In genomic region chr14:45787167-45787566, GRCh38 we compare ENCODE assay signal across 17 cellular contexts.
DNase-seq lines count a peak whose midpoint lies in the region; ATAC-seq, FAIRE-seq and TF ChIP-seq lines count a peak whose summit lies in the region.
"Had no signal": no experiment of that assay in that cellular context is flagged by ENCODE, and none has a peak within 500 bp of the region (broad histone marks: within the 10 kb centered on the region; RNA-seq: fewer than 3 reads in every experiment).

No MANE protein-coding gene starts in this region.

- H2AFZ ChIP-seq in HCT116 (ENCODE audit: low read depth, low read length, poor library complexity, severe bottlenecking) (no peak overlapping the region), keratinocyte (ENCODE audit: control insufficient read depth, low read length) (no peak overlapping the region)

- dilution Hi-C loops in keratinocyte (cut with MboI; ENCODE audit: extremely low pct_ligation_motif_present, low sequenced_read_pairs), result no loop called here

- H3K4me3 ChIP-seq in HCT116 (replicated peaks in 1 of 2; ENCODE audit: low read depth in 1 of 2, low read length in 2 of 2) (no peak overlapping the region), endodermal cell (ENCODE audit: low read length) (peak overlapping the region; percentile 57), keratinocyte (ENCODE audit: control insufficient read depth in 2 of 3, extremely low read depth in 1 of 3, insufficient read depth in 2 of 3, low read depth in 1 of 3, low read length in 3 of 3) (no peak overlapping the region), testis (no peak overlapping the region)

- no peaks in the 10 kb centered on the region for H3K4me1 ChIP-seq in HCT116 (ENCODE audit: control insufficient read depth in 1 of 2, insufficient read depth in 2 of 2, low read length in 2 of 2)
- H3K4me1 ChIP-seq in endodermal cell (ENCODE audit: control insufficient read depth, insufficient read depth, low read length), result no peaks in the 10 kb centered on the region
- peaks cover 22% of the 10 kb centered on the region for H3K4me1 ChIP-seq in keratinocyte (ENCODE audit: control insufficient read depth, extremely low read depth, insufficient read depth, low read length)
- H3K4me1 ChIP-seq in testis, result no peaks in the 10 kb centered on the region

- no peaks in the 10 kb centered on the region for H3K36me3 Mint-ChIP-seq in endodermal cell (ENCODE audit: low read depth)
- H3K36me3 Mint-ChIP-seq: IgD-negative memory B cell had no signal

- no peaks in the 10 kb centered on the region for H3K9me2 ChIP-seq in HCT116 (ENCODE audit: insufficient read depth)

- no peak overlapping the region for H3K4me3 Mint-ChIP-seq in endodermal cell
- H3K4me3 Mint-ChIP-seq: B cell; CD4-positive, alpha-beta memory T cell; IgD-negative memory B cell had no signal

- H3K4me2 ChIP-seq in HCT116 (ENCODE audit: low read length) (no peak overlapping the region), keratinocyte (ENCODE audit: control insufficient read depth, extremely low read depth, insufficient read depth, low read depth, low read length) (no peak overlapping the region)

- no peaks in the 10 kb centered on the region for H3K27me3 ChIP-seq in HCT116 (ENCODE audit: insufficient read depth, low read length)
- no peaks in the 10 kb centered on the region for H3K27me3 ChIP-seq in endodermal cell (ENCODE audit: control insufficient read depth, insufficient read depth, low read length, poor library complexity, severe bottlenecking)
- no peaks in the 10 kb centered on the region for H3K27me3 ChIP-seq in keratinocyte (ENCODE audit: control insufficient read depth, extremely low read depth, insufficient read depth, low read length)
- no peaks in the 10 kb centered on the region for H3K27me3 ChIP-seq in testis

- H3K9ac ChIP-seq in HCT116 (ENCODE audit: low read length), result no peak overlapping the region
- no peak overlapping the region for H3K9ac ChIP-seq in endodermal cell (ENCODE audit: extremely low read depth, low read length, poor library complexity, severe bottlenecking)
- H3K9ac ChIP-seq in keratinocyte (ENCODE audit: control insufficient read depth, extremely low read depth, insufficient read depth, low read length), result no peak overlapping the region

- no peaks in the 10 kb centered on the region for H3K4me1 Mint-ChIP-seq in endodermal cell
- H3K4me1 Mint-ChIP-seq: B cell; CD4-positive, alpha-beta memory T cell; IgD-negative memory B cell had no signal

- no peak overlapping the region for H3K27ac ChIP-seq in HCT116 (ENCODE audit: low read depth, low read length)
- H3K27ac ChIP-seq in endodermal cell (ENCODE audit: low read depth, low read length), result no peak overlapping the region
- H3K27ac ChIP-seq in keratinocyte (ENCODE audit: control insufficient read depth, insufficient read depth, low read length), result no peak overlapping the region
- H3K27ac ChIP-seq in testis, result no peak overlapping the region

- no peak for TF ChIP-seq RAD21 in HCT116 (IDR thresholded peaks at IDR 0.05; ENCODE audit: low read depth)

- TF ChIP-seq POLR2A in HCT116 (IDR thresholded peaks at IDR 0.05; ENCODE audit: borderline replicate concordance, extremely low read depth, insufficient read depth, insufficient read length), result no peak
- TF ChIP-seq POLR2A in testis (IDR thresholded peaks at IDR 0.05), result no peak

- H3K9me3 ChIP-seq in HCT116 (ENCODE audit: control insufficient read depth in 1 of 2, insufficient read depth in 1 of 2, low read depth in 1 of 2, low read length in 2 of 2) (peaks cover 16 to 21% of the 10 kb centered on the region in 2 experiments; a peak in 3 of 4 replicates), endodermal cell (ENCODE audit: control insufficient read depth, low read length) (peaks cover 89% of the 10 kb centered on the region), keratinocyte (ENCODE audit: control insufficient read depth, low read depth, low read length) (peaks cover 13% of the 10 kb centered on the region), testis (no peaks in the 10 kb centered on the region)

- CTCF ChIA-PET in HCT116 (lab: Charles Lee), result no interaction called here

- RAD21 ChIA-PET in HCT116 (lab: Charles Lee; ENCODE audit: low non-redundant PET in 1 of 2, low total read pairs in 2 of 2, uncharacterized antibody in 2 of 2, unreplicated experiment in 2 of 2), result no interaction called here

- no peaks in the 10 kb centered on the region for H4K20me1 ChIP-seq in HCT116 (ENCODE audit: insufficient read depth)
- H4K20me1 ChIP-seq in keratinocyte (ENCODE audit: control insufficient read depth, extremely low read depth, insufficient read depth, low read length), result no peaks in the 10 kb centered on the region

- no peaks in the 10 kb centered on the region for H3K9me1 ChIP-seq in keratinocyte (ENCODE audit: control insufficient read depth, extremely low read depth, insufficient read depth, low read length)

- DNase-seq in HCT116 (ENCODE audit: low read depth, low spot score), result peak; percentile 4
- peak; percentile 3 for DNase-seq in NCI-H69 (lab: John Stamatoyannopoulos, UW)
- no peak for DNase-seq in endodermal cell
- DNase-seq in keratinocyte (ENCODE audit: low read depth, low spot score), result no peak
- no peak for DNase-seq in testis
- no peak for DNase-seq in activated naive CD4-positive, alpha-beta T cell treated with anti-CD3 and anti-CD28 coated beads, Interleukin-2, amount 50 U/mL, for 16 hours
- no peak for DNase-seq in hypothalamus (lab: John Stamatoyannopoulos, UW)
- DNase-seq: C1 segment of cervical spinal cord; CD4-positive, alpha-beta memory T cell; DND-41; GDM1 had no signal

- no peak for TF ChIP-seq CTCF in HCT116 (IDR thresholded peaks at IDR 0.05 in 2 of 3, conservative IDR thresholded peaks at IDR 0.05 in 1 of 3; ENCODE audit: borderline replicate concordance in 1 of 3, insufficient read depth in 1 of 3, low read depth in 2 of 3, low read length in 2 of 3)
- TF ChIP-seq CTCF in endodermal cell (conservative IDR thresholded peaks at IDR 0.05), result no peak
- no peak for TF ChIP-seq CTCF in keratinocyte (optimal IDR thresholded peaks at IDR 0.05 in 1 of 3, IDR thresholded peaks at IDR 0.05 in 1 of 3, conservative IDR thresholded peaks at IDR 0.05 in 1 of 3; ENCODE audit: extremely low read depth in 1 of 3, insufficient read depth in 2 of 3, low read length in 3 of 3)
- TF ChIP-seq CTCF in testis (IDR thresholded peaks at IDR 0.05), result no peak

- no peak for ATAC-seq in HCT116

- WGBS in endodermal cell (ENCODE audit: insufficient coverage in 1 of 2, insufficient read length in 1 of 2), 2 experiments, result 83 to 98% methylated on average over 1 to 2 of the region's 2 CpGs
- 81 to 92% methylated on average over 2 of the region's 2 CpGs for WGBS in testis, 2 donors

- POLR2A ChIA-PET in HCT116 (lab: Charles Lee), result no interaction called here

- BruUV-seq in HCT116 (replicated peaks; lab: Mats Ljungman, UMichigan), result no TSS peak

- H3K9me3 Mint-ChIP-seq in endodermal cell, result peaks cover 77% of the 10 kb centered on the region

- no peaks in the 10 kb centered on the region for H3K27me3 Mint-ChIP-seq in endodermal cell (ENCODE audit: insufficient read depth)
- H3K27me3 Mint-ChIP-seq: B cell; CD4-positive, alpha-beta memory T cell; IgD-negative memory B cell had no signal

- no peaks in the 10 kb centered on the region for H3K79me2 ChIP-seq in HCT116 (ENCODE audit: insufficient read depth, low read length)
- no peaks in the 10 kb centered on the region for H3K79me2 ChIP-seq in keratinocyte (ENCODE audit: control insufficient read depth, insufficient read depth, low read length)

- no peaks in the 10 kb centered on the region for H3K36me3 ChIP-seq in HCT116 (ENCODE audit: control insufficient read depth in 1 of 2, insufficient read depth in 2 of 2, low read length in 2 of 2)
- no peaks in the 10 kb centered on the region for H3K36me3 ChIP-seq in endodermal cell (ENCODE audit: control insufficient read depth, insufficient read depth, low read length)
- H3K36me3 ChIP-seq in keratinocyte (ENCODE audit: control insufficient read depth in 2 of 2, extremely low read depth in 1 of 2, insufficient read depth in 2 of 2, low read length in 2 of 2), result no peaks in the 10 kb centered on the region
- H3K36me3 ChIP-seq in testis (ENCODE audit: low read depth, missing control alignments), result no peaks in the 10 kb centered on the region

- no peak overlapping the region for H3K27ac Mint-ChIP-seq in endodermal cell
- H3K27ac Mint-ChIP-seq: B cell; CD4-positive, alpha-beta memory T cell; IgD-negative memory B cell had no signal

- intact Hi-C loops in HCT116 (cut with micrococcal nuclease), result no loop called here
- intact Hi-C loops in testis (cut with DNase I; ENCODE audit: low total_unique reads), result no loop called here

- peak; percentile 13 for FAIRE-seq in keratinocyte (lab: Jason Lieb, UNC)
- FAIRE-seq: A204.1, GM12892, GM19239, H54 had no signal

TF ChIP-seq in HCT116, 20 proteins besides CTCF, POLR2A, EP300 and RAD21 (continues in another document):
- TF ChIP-seq EGR1 (IDR thresholded peaks at IDR 0.05; ENCODE audit: low read depth), result no peak
- TF ChIP-seq POLR2AphosphoS5 (IDR thresholded peaks at IDR 0.05; ENCODE audit: low read depth, low read length), result no peak
- TF ChIP-seq REST (IDR thresholded peaks at IDR 0.05; ENCODE audit: low read depth), result no peak
- TF ChIP-seq CBX3 (IDR thresholded peaks at IDR 0.05; ENCODE audit: low read depth), result no peak
- TF ChIP-seq JUND (IDR thresholded peaks at IDR 0.05), result no peak
- TF ChIP-seq CEBPB (IDR thresholded peaks at IDR 0.05; ENCODE audit: low read depth), result no peak

Comparison
In these comparisons a context has a peak if more than half of its experiments do, and no peak if none do; other contexts are left out.
1. DNase-seq: peak in HCT116 (single experiment) and NCI-H69 (single experiment); none in endodermal cell (single experiment), keratinocyte (single experiment), testis (single experiment), activated naive CD4-positive, alpha-beta T cell treated with anti-CD3 and anti-CD28 coated beads, Interleukin-2, amount 50 U/mL, for 16 hours (single experiment) and hypothalamus (0 of 51).